Comparison of ENCODE assay signal across 8 cellular contexts in genomic region chr1:10472220-10473144, GRCh38.
DNase-seq lines count a peak whose midpoint lies in the region; ATAC-seq and TF ChIP-seq lines count a peak whose summit lies in the region.

Gene DFFA (minus strand): TSS chr1:10472529. CDS start chr1:10472458, 71 bp downstream.

- in situ Hi-C loops in astrocyte of the cerebellum (cut with HindIII; ENCODE audit: low sequenced_read_pairs), result no loop called here

- DNase-seq in NCI-H2029 treated with DMSO at 0.1 percent for 48 hours (lab: John Stamatoyannopoulos, UW) (peak; percentile 83), T-helper 9 cell (peak; percentile 86), astrocyte of the cerebellum (ENCODE audit: low read depth) (peak; percentile 94), hippocampal formation (lab: John Stamatoyannopoulos, UW) (peak; percentile 91 to 95), retina (peak; percentile 96)

- no peak for TF ChIP-seq CTCF in astrocyte of the cerebellum (IDR thresholded peaks at IDR 0.05; ENCODE audit: low read depth, low read length, missing control alignments)

- ATAC-seq in GM18499 (IDR thresholded peaks at IDR 0.05; ENCODE audit: insufficient read depth, unreplicated experiment) (peak; percentile 70), HG02970 (IDR thresholded peaks at IDR 0.05; ENCODE audit: low FRiP score, unreplicated experiment) (peak; percentile 79), HG03469 (IDR thresholded peaks at IDR 0.05; ENCODE audit: unreplicated experiment) (no peak)

- H3K4me3 ChIP-seq in astrocyte of the cerebellum (ENCODE audit: low read depth, low read length), result peak within 1 kb of the TSS; percentile 79
